Comparison of ENCODE assay signal across 27 cellular contexts in genomic region chr21:41891132-41891531, GRCh38.
"Had no signal": no experiment of that assay in that cellular context is flagged by ENCODE, and none has a peak within 500 bp of the region (broad histone marks: within the 10 kb centered on the region; RNA-seq: fewer than 3 reads in every experiment).

No MANE protein-coding gene starts in this region.

- H3K4me1 ChIP-seq: breast epithelium, gastrocnemius medialis, right atrium auricular region, suprapubic skin had no signal

- H3K9me3 Mint-ChIP-seq: activated CD4-positive, alpha-beta T cell treated with anti-CD3 and anti-CD28 coated beads, Interleukin-2, amount 10 ng/mL, durations not matched to agents 7 days and 5 days; activated CD8-positive, alpha-beta T cell treated with anti-CD3 and anti-CD28 coated beads for 36 hours; activated T-cell treated with anti-CD3 and anti-CD28 coated beads, Interleukin-2, amount 50 U/mL, for 4 hours; activated T-helper 17 cell treated with anti-CD3 and anti-CD28 coated beads, Interleukin-2, amount 50 U/mL, for 72 hours; central memory CD8-positive, alpha-beta T cell; dendritic cell treated with granulocyte-macrophage colony-stimulating factor and Interleukin-4, amounts not matched to agents 40 ng/mL and 50 ng/mL, for 4 days; mesothelial cell of epicardium; naive B cell; nephron progenitor cell had no signal

- H3K4me3 ChIP-seq: breast epithelium, gastrocnemius medialis, right atrium auricular region, smooth muscle cell, suprapubic skin, tibial artery had no signal

- H3K4me2 ChIP-seq: smooth muscle cell had no signal

- H3K9me3 ChIP-seq: breast epithelium, gastrocnemius medialis, right atrium auricular region, suprapubic skin, tibial artery had no signal

- H3K27ac ChIP-seq: breast epithelium, epithelial cell of prostate, gastrocnemius medialis, right atrium auricular region, suprapubic skin, tibial artery had no signal

- H3K36me3 Mint-ChIP-seq: naive B cell had no signal

- H3K4me3 Mint-ChIP-seq: activated CD4-positive, alpha-beta T cell treated with anti-CD3 and anti-CD28 coated beads, Interleukin-2, amount 10 ng/mL, durations not matched to agents 7 days and 5 days; activated CD8-positive, alpha-beta T cell treated with anti-CD3 and anti-CD28 coated beads for 36 hours; activated T-cell treated with anti-CD3 and anti-CD28 coated beads, Interleukin-2, amount 50 U/mL, for 4 hours; activated T-helper 17 cell treated with anti-CD3 and anti-CD28 coated beads, Interleukin-2, amount 50 U/mL, for 72 hours; central memory CD8-positive, alpha-beta T cell; dendritic cell treated with granulocyte-macrophage colony-stimulating factor and Interleukin-4, amounts not matched to agents 40 ng/mL and 50 ng/mL, for 4 days; mesothelial cell of epicardium; naive B cell; nephron progenitor cell had no signal

- DNase-seq: activated CD4-positive, alpha-beta T cell treated with anti-CD3 and anti-CD28 coated beads, Interleukin-2, amount 10 ng/mL, durations not matched to agents 7 days and 5 days; activated CD4-positive, CD25-positive, alpha-beta regulatory T cell treated with anti-CD3 and anti-CD28 coated beads, Interleukin-2, amount 50 U/mL, for 72 hours; activated CD8-positive, alpha-beta T cell treated with anti-CD3 and anti-CD28 coated beads for 36 hours; activated gamma-delta T cell treated with Interleukin-2 at 50 U/mL for 16 hours; activated naive CD4-positive, alpha-beta T cell treated with anti-CD3 and anti-CD28 coated beads, Interleukin-2, amount 50 U/mL, for 16 hours; activated T-cell treated with anti-CD3 and anti-CD28 coated beads, Interleukin-2, amount 50 U/mL, for 4 hours; effector CD4-positive, alpha-beta T cell; gastrocnemius medialis; glutamatergic neuron; islet precursor cell; left cardiac atrium; left ventricle myocardium superior; naive B cell; nephron progenitor cell; occipital lobe; stimulated activated naive CD4-positive, alpha-beta T cell; T-helper 2 cell; tibial artery had no signal

- H3K27ac Mint-ChIP-seq: activated CD4-positive, alpha-beta T cell treated with anti-CD3 and anti-CD28 coated beads, Interleukin-2, amount 10 ng/mL, durations not matched to agents 7 days and 5 days; activated CD8-positive, alpha-beta T cell treated with anti-CD3 and anti-CD28 coated beads for 36 hours; dendritic cell treated with granulocyte-macrophage colony-stimulating factor and Interleukin-4, amounts not matched to agents 40 ng/mL and 50 ng/mL, for 4 days; mesothelial cell of epicardium; nephron progenitor cell had no signal

- H3K27me3 Mint-ChIP-seq: activated CD4-positive, alpha-beta T cell treated with anti-CD3 and anti-CD28 coated beads, Interleukin-2, amount 10 ng/mL, durations not matched to agents 7 days and 5 days; activated CD8-positive, alpha-beta T cell treated with anti-CD3 and anti-CD28 coated beads for 36 hours; activated T-helper 17 cell treated with anti-CD3 and anti-CD28 coated beads, Interleukin-2, amount 50 U/mL, for 72 hours; central memory CD8-positive, alpha-beta T cell; dendritic cell treated with granulocyte-macrophage colony-stimulating factor and Interleukin-4, amounts not matched to agents 40 ng/mL and 50 ng/mL, for 4 days; naive B cell had no signal

- H3K27me3 ChIP-seq: breast epithelium, gastrocnemius medialis, right atrium auricular region, suprapubic skin, tibial artery had no signal

- H3K36me3 ChIP-seq: breast epithelium, gastrocnemius medialis, right atrium auricular region had no signal
